18 cellular contexts compared by ENCODE assay signal in the genomic region with DNA sequence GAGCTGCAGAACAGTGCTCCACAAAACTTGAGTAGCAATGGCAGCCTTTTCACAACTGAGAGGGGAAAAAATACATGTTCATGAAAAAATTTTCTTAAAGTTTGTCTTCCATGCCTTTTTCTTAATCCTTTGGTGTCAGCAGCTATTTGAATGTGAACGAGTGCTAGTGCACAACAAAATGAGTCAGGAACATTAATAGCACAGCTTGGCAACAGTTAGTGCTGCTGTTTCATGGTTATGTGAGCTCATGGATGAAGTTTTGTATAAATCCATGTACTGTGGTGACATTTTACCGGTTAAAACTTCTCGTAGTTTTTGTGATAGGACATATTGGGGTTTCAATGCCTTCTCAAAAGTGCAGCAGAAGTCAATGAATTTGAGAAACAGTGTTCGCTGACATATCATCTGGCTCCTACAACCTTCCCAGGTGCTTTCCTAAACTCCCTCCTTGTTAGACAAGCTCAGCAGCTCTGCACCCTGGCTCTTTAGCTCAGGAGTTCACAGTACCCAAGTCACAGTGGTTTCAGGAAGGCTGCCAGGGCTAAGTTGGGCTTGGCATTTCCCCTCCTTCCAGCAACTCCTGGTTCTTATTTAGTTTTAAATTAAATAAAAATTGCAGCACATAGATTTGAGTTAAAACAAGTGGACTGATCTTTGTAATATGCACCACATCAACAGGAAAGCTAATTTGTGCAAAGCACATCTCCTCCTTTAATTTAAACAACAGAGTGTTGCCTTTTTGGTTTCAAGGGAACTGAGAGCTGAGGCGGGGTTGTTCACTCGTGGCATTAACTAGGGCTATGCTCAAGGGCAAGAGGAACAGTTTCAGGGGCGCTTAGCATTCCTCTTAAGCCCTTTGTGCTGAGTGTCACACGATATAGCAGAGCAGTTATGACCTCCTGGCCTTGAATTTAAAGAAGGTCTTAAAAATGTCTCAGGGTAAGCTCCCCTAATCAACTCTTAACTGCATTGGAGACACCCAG.
DNase-seq lines count a peak whose midpoint lies in the region; ATAC-seq and TF ChIP-seq lines count a peak whose summit lies in the region.
"Had no signal": no experiment of that assay in that cellular context is flagged by ENCODE, and none has a peak within 500 bp of the region (broad histone marks: within the 10 kb centered on the region; RNA-seq: fewer than 3 reads in every experiment).

No MANE protein-coding gene starts in this region.

- H3K4me1 ChIP-seq in tibial artery = peaks cover 0 to 29% (median 2%) of the 10 kb centered on the region in 4 donors

- ATAC-seq in GM21717 (IDR thresholded peaks at IDR 0.05; ENCODE audit: unreplicated experiment) = peak; percentile 50
- ATAC-seq: activated CD4-positive, alpha-beta T cell treated with anti-CD3 and anti-CD28 coated beads for 36 hours; T-helper 17 cell had no signal

- H3K27me3 Mint-ChIP-seq in activated T-helper 1 cell treated with anti-CD3 and anti-CD28 coated beads, Interleukin-12 subunit alpha, Interleukin-12 subunit beta, Interleukin-2, Interleukin-4 antibody, amounts not matched to agents 30 ng/mL and 10 ng/mL and 1 ng/mL, durations not matched to agents 14 hours and 24 hours and 36 hours (ENCODE audit: insufficient read depth) = no peaks in the 10 kb centered on the region
- H3K27me3 Mint-ChIP-seq: activated CD4-positive, alpha-beta T cell treated with anti-CD3 and anti-CD28 coated beads for 36 hours; CD4-positive, CD25-positive, alpha-beta regulatory T cell; T-helper 17 cell had no signal

- intact Hi-C loops in tibial artery (cut with DNase I; ENCODE audit: low total_unique reads) = no loop called here
- intact Hi-C loops in activated T-helper 1 cell treated with anti-CD3 and anti-CD28 coated beads, Interleukin-12 subunit alpha, Interleukin-12 subunit beta, Interleukin-2, Interleukin-4 antibody, amounts not matched to agents 30 ng/mL and 10 ng/mL and 1 ng/mL, durations not matched to agents 14 hours and 24 hours and 36 hours (cut with micrococcal nuclease) = no loop called here

- H3K4me3 Mint-ChIP-seq in activated T-helper 1 cell treated with anti-CD3 and anti-CD28 coated beads, Interleukin-12 subunit alpha, Interleukin-12 subunit beta, Interleukin-2, Interleukin-4 antibody, amounts not matched to agents 30 ng/mL and 10 ng/mL and 1 ng/mL, durations not matched to agents 14 hours and 24 hours and 36 hours = no peak overlapping the region
- H3K4me3 Mint-ChIP-seq: activated CD4-positive, alpha-beta T cell treated with anti-CD3 and anti-CD28 coated beads for 36 hours; CD4-positive, CD25-positive, alpha-beta regulatory T cell; endodermal cell; T-helper 17 cell had no signal

- no peak overlapping the region for H3K27ac Mint-ChIP-seq in activated T-helper 1 cell treated with anti-CD3 and anti-CD28 coated beads, Interleukin-12 subunit alpha, Interleukin-12 subunit beta, Interleukin-2, Interleukin-4 antibody, amounts not matched to agents 30 ng/mL and 10 ng/mL and 1 ng/mL, durations not matched to agents 14 hours and 24 hours and 36 hours
- H3K27ac Mint-ChIP-seq: activated CD4-positive, alpha-beta T cell treated with anti-CD3 and anti-CD28 coated beads for 36 hours; CD4-positive, CD25-positive, alpha-beta regulatory T cell; endodermal cell; T-helper 17 cell had no signal

- no peak for TF ChIP-seq CTCF in tibial artery (IDR thresholded peaks at IDR 0.05)

- no peaks in the 10 kb centered on the region for H3K9me3 ChIP-seq in tibial artery

- H3K9me3 Mint-ChIP-seq in activated T-helper 1 cell treated with anti-CD3 and anti-CD28 coated beads, Interleukin-12 subunit alpha, Interleukin-12 subunit beta, Interleukin-2, Interleukin-4 antibody, amounts not matched to agents 30 ng/mL and 10 ng/mL and 1 ng/mL, durations not matched to agents 14 hours and 24 hours and 36 hours = no peaks in the 10 kb centered on the region
- H3K9me3 Mint-ChIP-seq: CD4-positive, CD25-positive, alpha-beta regulatory T cell; endodermal cell had no signal

- no peaks in the 10 kb centered on the region for H3K36me3 Mint-ChIP-seq in activated T-helper 1 cell treated with anti-CD3 and anti-CD28 coated beads, Interleukin-12 subunit alpha, Interleukin-12 subunit beta, Interleukin-2, Interleukin-4 antibody, amounts not matched to agents 30 ng/mL and 10 ng/mL and 1 ng/mL, durations not matched to agents 14 hours and 24 hours and 36 hours (ENCODE audit: low read depth)

- peak; percentile 8 for DNase-seq in amniotic epithelial cell (ENCODE audit: low read depth)
- DNase-seq in kidney tubule cell (ENCODE audit: low spot score) = peak; percentile 69
- no peak for DNase-seq in tibial artery
- DNase-seq in H7 = no peak
- no peak for DNase-seq in NCI-H1105 treated with DMSO at 0.1 percent for 48 hours (lab: John Stamatoyannopoulos, UW)
- DNase-seq in activated T-helper 1 cell treated with anti-CD3 and anti-CD28 coated beads, Interleukin-12 subunit alpha, Interleukin-12 subunit beta, Interleukin-2, Interleukin-4 antibody, amounts not matched to agents 30 ng/mL and 10 ng/mL and 1 ng/mL, durations not matched to agents 14 hours and 24 hours and 36 hours (ENCODE audit: low spot score) = no peak
- DNase-seq in NCI-H1436 treated with DMSO at 0.1 percent for 48 hours (lab: John Stamatoyannopoulos, UW) = no peak
- DNase-seq: activated CD4-positive, alpha-beta T cell treated with anti-CD3 and anti-CD28 coated beads for 36 hours; activated naive CD4-positive, alpha-beta T cell treated with anti-CD3 and anti-CD28 coated beads, Interleukin-2, amount 50 U/mL, for 16 hours; caudate nucleus; CD4-positive, CD25-positive, alpha-beta regulatory T cell; EL; endodermal cell; glutamatergic neuron; NCI-H2029 treated with DMSO at 0.1 percent for 48 hours; NCI-H748 treated with DMSO at 0.1 percent for 48 hours; T-helper 17 cell had no signal

- H3K27ac ChIP-seq in tibial artery = peak overlapping the region; percentile 31 to 36

- H3K27me3 ChIP-seq in tibial artery (no peaks in the 10 kb centered on the region), H7 (ENCODE audit: control insufficient read depth, insufficient read depth, low read length) (no peaks in the 10 kb centered on the region)

- H3K36me3 ChIP-seq in tibial artery = no peaks in the 10 kb centered on the region
- no peaks in the 10 kb centered on the region for H3K36me3 ChIP-seq in H7 (replicated peaks; ENCODE audit: control insufficient read depth, insufficient read depth, low read length)

- H3K4me3 ChIP-seq in tibial artery (no peak overlapping the region), H7 (ENCODE audit: insufficient read depth, low read depth, low read length) (no peak overlapping the region)

- H3K4me1 Mint-ChIP-seq in activated T-helper 1 cell treated with anti-CD3 and anti-CD28 coated beads, Interleukin-12 subunit alpha, Interleukin-12 subunit beta, Interleukin-2, Interleukin-4 antibody, amounts not matched to agents 30 ng/mL and 10 ng/mL and 1 ng/mL, durations not matched to agents 14 hours and 24 hours and 36 hours (ENCODE audit: low read depth) = no peaks in the 10 kb centered on the region
- H3K4me1 Mint-ChIP-seq: activated CD4-positive, alpha-beta T cell treated with anti-CD3 and anti-CD28 coated beads for 36 hours had no signal

Comparison
In these comparisons a context has a peak if more than half of its experiments do, and no peak if none do; other contexts are left out.
1. DNase-seq: peak in amniotic epithelial cell (single experiment) and kidney tubule cell (single experiment); none in tibial artery (0 of 2), H7 (single experiment), NCI-H1105 treated with DMSO at 0.1 percent for 48 hours (single experiment), activated T-helper 1 cell treated with anti-CD3 and anti-CD28 coated beads, Interleukin-12 subunit alpha, Interleukin-12 subunit beta, Interleukin-2, Interleukin-4 antibody, amounts not matched to agents 30 ng/mL and 10 ng/mL and 1 ng/mL, durations not matched to agents 14 hours and 24 hours and 36 hours (single experiment) and NCI-H1436 treated with DMSO at 0.1 percent for 48 hours (single experiment).